In the genomic region with DNA sequence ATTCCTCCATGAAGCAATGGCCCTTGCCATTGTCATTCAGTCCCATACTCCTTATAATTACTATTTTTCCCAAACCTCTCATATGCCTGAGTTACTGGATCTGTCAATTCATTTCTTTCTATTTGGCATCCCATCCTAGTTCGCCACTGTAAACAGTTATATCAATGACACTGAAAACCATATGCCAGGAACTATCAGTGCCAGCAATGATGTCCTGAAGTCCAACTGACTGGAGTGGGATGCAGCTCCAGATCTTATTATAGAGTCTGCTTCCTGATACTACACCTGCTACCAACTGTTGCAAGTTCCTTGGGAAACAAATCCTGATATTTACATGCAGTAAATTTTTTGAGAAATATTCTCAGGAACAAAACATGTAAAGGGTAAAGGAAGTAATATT, we compare ENCODE assay signal across 17 cellular contexts. TPM values are rescaled to one million over a fixed set of nuclear protein-coding genes. Genes with fewer than 3 reads are reported as not detected.
DNase-seq lines count a peak whose midpoint lies in the region; TF ChIP-seq lines count a peak whose summit lies in the region.
"Had no signal": no experiment of that assay in that cellular context is flagged by ENCODE, and none has a peak within 500 bp of the region (broad histone marks: within the 10 kb centered on the region; RNA-seq: fewer than 3 reads in every experiment).

No MANE protein-coding gene starts in this region.

- peaks cover 5 to 22% (median 14%) of the 10 kb centered on the region in 5 donors for H3K4me1 ChIP-seq in subcutaneous abdominal adipose tissue (ENCODE audit: control insufficient read depth in 5 of 5, insufficient read depth in 5 of 5, low read length in 5 of 5)
- no peaks in the 10 kb centered on the region for H3K4me1 ChIP-seq in adrenal gland (replicated peaks in 1 of 2)
- H3K4me1 ChIP-seq: A549, Caco-2 had no signal

- H3K27ac ChIP-seq in subcutaneous abdominal adipose tissue (ENCODE audit: low read depth, low read length) (peak overlapping the region; percentile 96), adrenal gland (no peak overlapping the region)
- H3K27ac ChIP-seq: 22Rv1, A549, C4-2B had no signal

- 78 to 91% (median 88%) methylated on average over 1 of the region's 1 CpG for WGBS in adrenal gland, 4 donors

- H3K27me3 ChIP-seq in subcutaneous abdominal adipose tissue (ENCODE audit: control insufficient read depth in 5 of 5, insufficient read depth in 4 of 5, low read length in 5 of 5) (no peaks in the 10 kb centered on the region), adrenal gland (no peaks in the 10 kb centered on the region)

- DNase-seq in DMS 273 (lab: John Stamatoyannopoulos, UW; ENCODE audit: unreplicated experiment): peak; percentile 7
- no peak for DNase-seq in DMS 273 treated with DMSO at 0.1 percent for 48 hours (lab: John Stamatoyannopoulos, UW)
- DNase-seq in NCI-H446 treated with DMSO at 0.1 percent for 48 hours (lab: John Stamatoyannopoulos, UW): peak; percentile 92
- peak; percentile 96 for DNase-seq in cerebellar cortex (ENCODE audit: low spot score)
- DNase-seq in SW 1271 (lab: John Stamatoyannopoulos, UW): no peak
- DNase-seq in NCI-H1105 treated with DMSO at 0.1 percent for 48 hours (lab: John Stamatoyannopoulos, UW): no peak
- no peak for DNase-seq in adrenal gland
- DNase-seq: AML-193; Caco-2; CD4-positive, alpha-beta T cell; DMS79 treated with DMSO at 0.1 percent for 48 hours; H9 had no signal

- H3K9me3 ChIP-seq in subcutaneous abdominal adipose tissue (ENCODE audit: control insufficient read depth in 5 of 5, low read length in 5 of 5) (peaks cover 0 to 7% (median 3%) of the 10 kb centered on the region in 5 donors), adrenal gland (replicated peaks in 1 of 3) (peaks cover 0 to 7% (median 0%) of the 10 kb centered on the region in 3 donors)
- H3K9me3 ChIP-seq: Caco-2 had no signal

- H3K9ac ChIP-seq in subcutaneous abdominal adipose tissue (ENCODE audit: low read length in 5 of 5): no peak overlapping the region

- no peak overlapping the region for H3K4me3 ChIP-seq in subcutaneous abdominal adipose tissue (ENCODE audit: low read depth in 1 of 5, low read length in 5 of 5)
- no peak overlapping the region for H3K4me3 ChIP-seq in adrenal gland
- H3K4me3 ChIP-seq: A549, GM12878 had no signal

- no peaks in the 10 kb centered on the region for H3K36me3 ChIP-seq in subcutaneous abdominal adipose tissue (ENCODE audit: control insufficient read depth in 5 of 5, insufficient read depth in 5 of 5, low read length in 5 of 5)
- H3K36me3 ChIP-seq in adrenal gland (replicated peaks in 1 of 2): no peaks in the 10 kb centered on the region

- intact Hi-C loops in adrenal gland (cut with DNase I): no loop called here

- TF ChIP-seq CTCF in adrenal gland (IDR thresholded peaks at IDR 0.05): no peak

- no peak for TF ChIP-seq POLR2A in adrenal gland (IDR thresholded peaks at IDR 0.05)

RNA-seq across cellular contexts. Expression of gene BANK1, which starts 27.0 kb away (rescaled TPM):
- 10 to 100 TPM in 1 of 8 donors, 1 to 10 TPM in 7; 1.5 to 10.3 (median 5.9) TPM for total RNA-seq in adrenal gland
- polyA plus RNA-seq in adrenal gland: 1 to 10 TPM; 2.7 to 6.0 (median 4.0) TPM

Comparison
In these comparisons a context has a peak if more than half of its experiments do, and no peak if none do; other contexts are left out.
1. DNase-seq: peak in DMS 273 (single experiment), NCI-H446 treated with DMSO at 0.1 percent for 48 hours (single experiment) and cerebellar cortex (single experiment); none in DMS 273 treated with DMSO at 0.1 percent for 48 hours (single experiment), SW 1271 (0 of 2), NCI-H1105 treated with DMSO at 0.1 percent for 48 hours (single experiment) and adrenal gland (0 of 7).